8 cellular contexts compared by ENCODE assay signal in the genomic region with DNA sequence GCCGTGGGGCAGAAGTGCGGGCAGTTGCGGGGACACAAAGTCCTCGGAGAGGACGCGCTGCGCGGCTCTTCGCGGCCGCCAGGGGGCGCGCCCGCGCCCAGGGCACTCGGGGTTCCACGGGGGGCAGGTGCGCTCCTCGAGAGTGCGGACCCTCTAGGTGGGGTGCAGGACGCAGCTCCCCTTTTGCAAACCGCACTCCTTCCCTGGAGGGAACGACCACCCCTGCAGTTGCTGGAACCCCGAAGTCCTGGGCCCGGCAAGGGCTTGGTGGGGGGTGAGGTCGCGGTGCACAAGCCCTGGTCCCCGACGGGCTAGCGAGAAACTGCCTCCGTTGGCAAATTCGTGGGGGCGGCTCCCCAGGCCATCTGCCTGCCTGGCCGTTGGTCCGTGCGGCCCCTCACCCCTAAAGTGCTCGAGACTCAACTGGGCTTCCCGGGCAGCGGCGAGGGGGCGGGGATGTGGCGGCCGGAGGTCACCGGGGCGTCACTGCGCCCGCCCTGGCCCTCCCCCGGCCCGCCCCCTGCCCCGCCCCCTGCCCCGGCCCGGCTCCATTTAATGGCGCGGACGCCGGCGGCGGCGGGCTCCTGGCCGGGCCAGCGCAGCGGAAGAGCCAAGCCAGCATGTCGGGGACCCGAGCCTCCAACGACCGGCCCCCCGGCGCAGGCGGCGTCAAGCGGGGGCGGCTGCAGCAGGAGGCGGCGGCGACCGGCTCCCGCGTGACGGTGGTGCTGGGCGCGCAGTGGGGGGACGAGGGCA. TPM values are rescaled to one million over a fixed set of nuclear protein-coding genes. Genes with fewer than 3 reads are reported as not detected.
DNase-seq lines count a peak whose midpoint lies in the region; ATAC-seq and TF ChIP-seq lines count a peak whose summit lies in the region.

A gene (plus strand): TSS at position 579 of the 756 bp plus-strand sequence. CDS start 42 bp downstream, at position 621.

- no peak within 1 kb of the TSS for H3K27ac ChIP-seq in endodermal cell (ENCODE audit: low read depth, low read length)

- 3 to 6% methylated on average over 10 to 81 of the region's 82 CpGs for WGBS in endodermal cell (ENCODE audit: insufficient coverage in 1 of 2, insufficient read length in 1 of 2), 2 experiments

- no peaks in the 10 kb centered on the region for H3K36me3 ChIP-seq in endodermal cell (ENCODE audit: control insufficient read depth, insufficient read depth, low read length)

- POLR2A ChIA-PET in activated CD4-positive, alpha-beta memory T cell treated with anti-CD3 and anti-CD28 coated beads, Interleukin-2, amount 10 ng/mL, durations not matched to agents 7 days and 5 days (lab: Charles Lee): interaction anchor here (0.8 to 5.0 kb wide), 3 partner anchors 21 to 34 kb away, joined by 3 to 29 read pairs (median 3); a partner anchor contains a TSS

- peak within 1 kb of the TSS; percentile 34 for H3K9ac ChIP-seq in endodermal cell (ENCODE audit: extremely low read depth, low read length, poor library complexity, severe bottlenecking)

- H3K27me3 ChIP-seq in endodermal cell (ENCODE audit: control insufficient read depth, insufficient read depth, low read length, poor library complexity, severe bottlenecking) (no peaks in the 10 kb centered on the region), mononuclear cell (ENCODE audit: insufficient read depth, low read length) (no peaks in the 10 kb centered on the region)

- peaks cover 7% of the 10 kb centered on the region for H3K36me3 Mint-ChIP-seq in activated CD4-positive, alpha-beta memory T cell treated with anti-CD3 and anti-CD28 coated beads, Interleukin-2, amount 10 ng/mL, durations not matched to agents 7 days and 5 days (ENCODE audit: low read depth)
- peaks cover 10% of the 10 kb centered on the region for H3K36me3 Mint-ChIP-seq in endodermal cell (ENCODE audit: low read depth)

- TF ChIP-seq CTCF in endodermal cell (conservative IDR thresholded peaks at IDR 0.05): peak; percentile 100

- peak; percentile 57 for DNase-seq in COLO829 (ENCODE audit: low spot score)
- peak; percentile 79 for DNase-seq in NCI-H146 (lab: John Stamatoyannopoulos, UW)
- peak; percentile 66 for DNase-seq in activated CD4-positive, alpha-beta memory T cell treated with anti-CD3 and anti-CD28 coated beads, Interleukin-2, amount 10 ng/mL, durations not matched to agents 7 days and 5 days
- peak; percentile 92 for DNase-seq in endodermal cell
- DNase-seq in stimulated activated CD8-positive, alpha-beta memory T cell treated with anti-CD3 and anti-CD28 coated beads, Interleukin-4, amount 100 ng/mL, for 48 hours: peak; percentile 71
- no peak for DNase-seq in DMS153 treated with DMSO at 0.1 percent for 48 hours (lab: John Stamatoyannopoulos, UW; ENCODE audit: unreplicated experiment)

- CTCF ChIA-PET in activated CD4-positive, alpha-beta memory T cell treated with anti-CD3 and anti-CD28 coated beads, Interleukin-2, amount 10 ng/mL, durations not matched to agents 7 days and 5 days (lab: Charles Lee): interaction anchor here (1.2 to 3.4 kb wide), 2 partner anchors 29 to 30 kb away, joined by 3 to 12 read pairs; a partner anchor contains a TSS

- H3K27ac Mint-ChIP-seq in activated CD4-positive, alpha-beta memory T cell treated with anti-CD3 and anti-CD28 coated beads, Interleukin-2, amount 10 ng/mL, durations not matched to agents 7 days and 5 days: no peak within 1 kb of the TSS
- H3K27ac Mint-ChIP-seq in endodermal cell: no peak within 1 kb of the TSS

- no peaks in the 10 kb centered on the region for H3K27me3 Mint-ChIP-seq in activated CD4-positive, alpha-beta memory T cell treated with anti-CD3 and anti-CD28 coated beads, Interleukin-2, amount 10 ng/mL, durations not matched to agents 7 days and 5 days
- H3K27me3 Mint-ChIP-seq in endodermal cell (ENCODE audit: insufficient read depth): peaks cover 9% of the 10 kb centered on the region

- H3K4me3 Mint-ChIP-seq in activated CD4-positive, alpha-beta memory T cell treated with anti-CD3 and anti-CD28 coated beads, Interleukin-2, amount 10 ng/mL, durations not matched to agents 7 days and 5 days: peak within 1 kb of the TSS; percentile 52
- peak within 1 kb of the TSS; percentile 62 for H3K4me3 Mint-ChIP-seq in endodermal cell

- H3K4me1 ChIP-seq in endodermal cell (ENCODE audit: control insufficient read depth, insufficient read depth, low read length): no peaks in the 10 kb centered on the region
- peaks cover 13% of the 10 kb centered on the region for H3K4me1 ChIP-seq in mononuclear cell (ENCODE audit: insufficient read depth, low read length)

- peak; percentile 45 for ATAC-seq in GM21515 (IDR thresholded peaks at IDR 0.05; ENCODE audit: unreplicated experiment)

- H3K9me3 Mint-ChIP-seq in activated CD4-positive, alpha-beta memory T cell treated with anti-CD3 and anti-CD28 coated beads, Interleukin-2, amount 10 ng/mL, durations not matched to agents 7 days and 5 days: no peaks in the 10 kb centered on the region
- no peaks in the 10 kb centered on the region for H3K9me3 Mint-ChIP-seq in endodermal cell

- H3K4me3 ChIP-seq in endodermal cell (ENCODE audit: low read length) (peak within 1 kb of the TSS; percentile 80), mononuclear cell (ENCODE audit: low read length) (peak within 1 kb of the TSS; percentile 63)

- H3K9me3 ChIP-seq in endodermal cell (ENCODE audit: control insufficient read depth, low read length): no peaks in the 10 kb centered on the region
- no peaks in the 10 kb centered on the region for H3K9me3 ChIP-seq in mononuclear cell (ENCODE audit: low read depth, low read length)

- H3K4me1 Mint-ChIP-seq in activated CD4-positive, alpha-beta memory T cell treated with anti-CD3 and anti-CD28 coated beads, Interleukin-2, amount 10 ng/mL, durations not matched to agents 7 days and 5 days: no peaks in the 10 kb centered on the region
- H3K4me1 Mint-ChIP-seq in endodermal cell: peaks cover 4% of the 10 kb centered on the region

RNA-seq across cellular contexts. Expression of the gene that starts here (rescaled TPM):
- total RNA-seq in activated CD4-positive, alpha-beta memory T cell treated with anti-CD3 and anti-CD28 coated beads, Interleukin-2, amount 10 ng/mL, durations not matched to agents 7 days and 5 days: 1 to 10 TPM in 1 of 2 experiments, under 1 TPM in 1; 0.98 to 1.2 TPM
- total RNA-seq in endodermal cell (10 to 100 TPM; 15.8 to 31.0 TPM), mononuclear cell (1.9 TPM)
- 16.1 TPM for polyA plus RNA-seq in endodermal cell (2013, experiment 1 of 2)
- polyA plus RNA-seq in endodermal cell (2013, experiment 2 of 2): 14.1 TPM
